ENCODE assay signal across 1 cellular context in genomic region chr10:119090968-119091367, GRCh38.
TF ChIP-seq lines count a peak whose summit lies in the region.

No MANE protein-coding gene starts in this region.

TF ChIP-seq in HEK293, 187 proteins besides CTCF, POLR2A, EP300 and RAD21 (continued from another document):
- 0 out of 2 replicates have a peak, but pooled peaks have one; percentile 18 for TF ChIP-seq ZNF24 (tag by site-specific recombination; IDR thresholded peaks at IDR 0.05)
- no peak for TF ChIP-seq ZNF341 (tag by site-specific recombination; IDR thresholded peaks at IDR 0.05; ENCODE audit: low read depth)
- no peak for TF ChIP-seq ZNF324 (tag by site-specific recombination; IDR thresholded peaks at IDR 0.05)
- 0 out of 2 replicates have a peak, but pooled peaks have one; percentile 49 for TF ChIP-seq ZXDB (tag by site-specific recombination; IDR thresholded peaks at IDR 0.05)
- TF ChIP-seq ZNF26 (tag by site-specific recombination; IDR thresholded peaks at IDR 0.05): no peak
- peak; percentile 42; the same call in 1 of the 2 replicates for TF ChIP-seq ZNF600 (tag by site-specific recombination; IDR thresholded peaks at IDR 0.05)
- TF ChIP-seq KLF7 (tag by site-specific recombination; IDR thresholded peaks at IDR 0.05; ENCODE audit: borderline replicate concordance): peak; percentile 94
- 0 out of 2 replicates have a peak, but pooled peaks have one; percentile 24 for TF ChIP-seq ZNF10 (tag by site-specific recombination; IDR thresholded peaks at IDR 0.05)
- TF ChIP-seq ZNF175 (tag by site-specific recombination; IDR thresholded peaks at IDR 0.05): no peak
- TF ChIP-seq PRDM6 (tag by site-specific recombination; IDR thresholded peaks at IDR 0.05): peak; percentile 69
- TF ChIP-seq ZEB2 (tag by site-specific recombination; IDR thresholded peaks at IDR 0.05): 0 out of 2 replicates have a peak, but pooled peaks have one; percentile 28
- TF ChIP-seq ZBTB17 (tag by site-specific recombination; IDR thresholded peaks at IDR 0.05): peak; percentile 32
- peak; percentile 88 for TF ChIP-seq KLF10 (tag by site-specific recombination; IDR thresholded peaks at IDR 0.05)
- TF ChIP-seq KLF1 (tag by site-specific recombination; IDR thresholded peaks at IDR 0.05): peak; percentile 99
- peak; percentile 97 for TF ChIP-seq KLF17 (tag by site-specific recombination; IDR thresholded peaks at IDR 0.05)
- TF ChIP-seq ZBTB21 (tag by site-specific recombination; IDR thresholded peaks at IDR 0.05): no peak
- TF ChIP-seq ZNF155 (tag by site-specific recombination; IDR thresholded peaks at IDR 0.05): no peak
- 0 out of 2 replicates have a peak, but pooled peaks have one; percentile 8 for TF ChIP-seq ZNF518A (tag by site-specific recombination; conservative IDR thresholded peaks at IDR 0.05; ENCODE audit: low read depth)
- peak; percentile 93 for TF ChIP-seq ZNF394 (tag by site-specific recombination; IDR thresholded peaks at IDR 0.05; ENCODE audit: borderline replicate concordance)
- peak; percentile 75 for TF ChIP-seq ZNF629 (tag by site-specific recombination; IDR thresholded peaks at IDR 0.05)
- TF ChIP-seq GLI4 (tag by site-specific recombination; IDR thresholded peaks at IDR 0.05): no peak
- 0 out of 2 replicates have a peak, but pooled peaks have one; percentile 38 for TF ChIP-seq OSR2 (tag by site-specific recombination; IDR thresholded peaks at IDR 0.05)
- no peak for TF ChIP-seq SALL2 (tag by site-specific recombination; IDR thresholded peaks at IDR 0.05; ENCODE audit: borderline replicate concordance)
- peak; percentile 49; the same call in 1 of the 2 replicates for TF ChIP-seq SP7 (tag by site-specific recombination; IDR thresholded peaks at IDR 0.05)
- peak; percentile 45; the same call in 1 of the 2 replicates for TF ChIP-seq SP3 (tag by site-specific recombination; IDR thresholded peaks at IDR 0.05)
- peak; percentile 32; the same call in 1 of the 2 replicates for TF ChIP-seq WT1 (tag by site-specific recombination; IDR thresholded peaks at IDR 0.05)
- TF ChIP-seq ZNF266 (tag by site-specific recombination; IDR thresholded peaks at IDR 0.05; ENCODE audit: low read depth): no peak
TF ChIP-seq in HEK293: peak in this region for 22.
